ENCODE assay signal across 8 cellular contexts in genomic region chr1:47189844-47190562, GRCh38. TPM values are rescaled to one million over a fixed set of nuclear protein-coding genes. Genes with fewer than 3 reads are reported as not detected.
DNase-seq lines count a peak whose midpoint lies in the region; ATAC-seq and TF ChIP-seq lines count a peak whose summit lies in the region.
"Had no signal": no experiment of that assay in that cellular context is flagged by ENCODE, and none has a peak within 500 bp of the region (broad histone marks: within the 10 kb centered on the region; RNA-seq: fewer than 3 reads in every experiment).

Gene PDZK1IP1 (minus strand): TSS chr1:47190036. CDS start chr1:47189932, 104 bp downstream.

- H3K27me3 ChIP-seq in suprapubic skin, result no peaks in the 10 kb centered on the region

- peaks cover 47% of the 10 kb centered on the region for H3K4me1 ChIP-seq in suprapubic skin

- no peak for TF ChIP-seq POLR2A in suprapubic skin (IDR thresholded peaks at IDR 0.05)

- DNase-seq in HT1080 (ENCODE audit: low read depth) (peak; percentile 56), choroid plexus epithelial cell (ENCODE audit: low read depth) (peak; percentile 68), kidney glomerular epithelial cell (lab: John Stamatoyannopoulos, UW) (peak; percentile 97), suprapubic skin (ENCODE audit: low spot score in 2 of 2) (peak; percentile 93 to 94), foreskin melanocyte (no peak)

- no peak for ATAC-seq in HG03565 (IDR thresholded peaks at IDR 0.05; ENCODE audit: unreplicated experiment)
- ATAC-seq in HG03095 (IDR thresholded peaks at IDR 0.05; ENCODE audit: unreplicated experiment), result no peak

- no peak for TF ChIP-seq CTCF in choroid plexus epithelial cell (conservative IDR thresholded peaks at IDR 0.05; ENCODE audit: low read depth, low read length)
- no peak for TF ChIP-seq CTCF in suprapubic skin (IDR thresholded peaks at IDR 0.05)

- no peaks in the 10 kb centered on the region for H3K36me3 ChIP-seq in suprapubic skin

- WGBS in suprapubic skin, result 15% methylated on average over 14 of the region's 18 CpGs

- TF ChIP-seq EP300 in suprapubic skin (IDR thresholded peaks at IDR 0.05), result no peak

- H3K4me3 ChIP-seq in choroid plexus epithelial cell (ENCODE audit: low read depth, low read length) (no peak within 1 kb of the TSS), suprapubic skin (peak within 1 kb of the TSS; percentile 21)

- H3K27ac ChIP-seq in suprapubic skin, result peak within 1 kb of the TSS; percentile 47

- no peaks in the 10 kb centered on the region for H3K9me3 ChIP-seq in suprapubic skin

RNA-seq across cellular contexts. Expression of gene PDZK1IP1, which starts in this region (rescaled TPM):
- not detected in 2 replicates for total RNA-seq in HT1080 (2014; rRNA removed; shearing (Covaris generic))
- polyA plus RNA-seq in HT1080 (2015; cell fraction: cytosol; rRNA removed), result not detected in 2 replicates
- polyA plus RNA-seq in HT1080 (2015; cell fraction: nucleus; rRNA removed), result not detected in 2 replicates
- 100 to 1,000 TPM in 3 of 4 donors, 10 to 100 TPM in 1; 36.8 to 201 (median 153) TPM for total RNA-seq in suprapubic skin
- total RNA-seq: neural crest cell had no signal

Comparison
In these comparisons a context has a peak if more than half of its experiments do, and no peak if none do; other contexts are left out.
1. RNA of gene PDZK1IP1 (total RNA-seq): 36.8 to 201 TPM in suprapubic skin; not detected in HT1080; every median in the first group is over 10 times any median in the second.
2. Peak in DNase-seq in HT1080; RNA of the gene not detected or under 1 TPM.